ENCODE assay signal across 24 cellular contexts in genomic region chr22:28821452-28821851, GRCh38. TPM values are rescaled to one million over a fixed set of nuclear protein-coding genes. Genes with fewer than 3 reads are reported as not detected.
DNase-seq lines count a peak whose midpoint lies in the region; ATAC-seq, FAIRE-seq and TF ChIP-seq lines count a peak whose summit lies in the region.
"Had no signal": no experiment of that assay in that cellular context is flagged by ENCODE, and none has a peak within 500 bp of the region (broad histone marks: within the 10 kb centered on the region; RNA-seq: fewer than 3 reads in every experiment).

No MANE protein-coding gene starts in this region.

- H3K4me3 Mint-ChIP-seq in CD4-positive, CD25-positive, alpha-beta regulatory T cell: no peak overlapping the region
- H3K4me3 Mint-ChIP-seq in WTC11: no peak overlapping the region
- H3K4me3 Mint-ChIP-seq: activated naive CD4-positive, alpha-beta T cell treated with anti-CD3 and anti-CD28 coated beads for 36 hours; activated T-cell treated with anti-CD3 and anti-CD28 coated beads, Interleukin-2, amount 50 U/mL, for 24 hours; nephron; stimulated activated effector memory CD8-positive, alpha-beta T cell treated with anti-CD3 and anti-CD28 coated beads, Interleukin-12 subunit alpha, Interleukin-12 subunit beta, amount 100 ng/mL, for 72 hours had no signal

- 36 to 48% methylated on average over 1 of the region's 1 CpG for WGBS in pancreas, 2 donors
- 93% methylated on average over 1 of the region's 1 CpG for WGBS in heart right ventricle, 2 donors

- peak overlapping the region; percentile 94 for H3K4me2 ChIP-seq in BLaER1

- H3K4me3 ChIP-seq in BLaER1 (no peak overlapping the region), pancreas (no peak overlapping the region), vagina (no peak overlapping the region), heart right ventricle (no peak overlapping the region)
- no peak overlapping the region for H3K4me3 ChIP-seq in CD4-positive, CD25-positive, alpha-beta regulatory T cell (ENCODE audit: low read depth, low read length)
- H3K4me3 ChIP-seq: heart left ventricle, K562, thoracic aorta had no signal

- intact Hi-C loops in pancreas (cut with DNase I): no loop called here
- intact Hi-C loops in vagina (cut with DNase I): no loop called here
- intact Hi-C loops in heart right ventricle (cut with DNase I): loop anchor here in 2 of 10 donors (10.0 kb wide), 1 partner anchor 797 kb away; no protein-coding TSS in a partner anchor

- H3K9me3 ChIP-seq in BLaER1 (0 out of 2 replicates have a peak, but pooled peaks cover 3% of the 10 kb centered on the region), pancreas (no peaks in the 10 kb centered on the region), vagina (no peaks in the 10 kb centered on the region), heart right ventricle (no peaks in the 10 kb centered on the region)
- no peaks in the 10 kb centered on the region for H3K9me3 ChIP-seq in CD4-positive, CD25-positive, alpha-beta regulatory T cell (ENCODE audit: control insufficient read depth in 2 of 2, low read length in 2 of 2)
- H3K9me3 ChIP-seq: heart left ventricle, thoracic aorta had no signal

- H3K9ac ChIP-seq in BLaER1: no peak overlapping the region

- H3K36me3 ChIP-seq in BLaER1: no peaks in the 10 kb centered on the region
- H3K36me3 ChIP-seq in CD4-positive, CD25-positive, alpha-beta regulatory T cell (ENCODE audit: control insufficient read depth, insufficient read depth, low read length): no peaks in the 10 kb centered on the region
- no peaks in the 10 kb centered on the region for H3K36me3 ChIP-seq in pancreas
- H3K36me3 ChIP-seq in vagina: no peaks in the 10 kb centered on the region
- peaks cover 0 to 34% (median 0%) of the 10 kb centered on the region in 9 donors for H3K36me3 ChIP-seq in heart right ventricle
- H3K36me3 ChIP-seq: thoracic aorta, WERI-Rb-1 had no signal

- H4K20me1 ChIP-seq in BLaER1: no peaks in the 10 kb centered on the region

- no peak for TF ChIP-seq CTCF in WTC11 (IDR thresholded peaks at IDR 0.05)
- no peak for TF ChIP-seq CTCF in pancreas (IDR thresholded peaks at IDR 0.05)
- TF ChIP-seq CTCF in vagina (IDR thresholded peaks at IDR 0.05): no peak
- TF ChIP-seq CTCF in heart right ventricle (IDR thresholded peaks at IDR 0.05): no peak

- H3K27ac ChIP-seq in BLaER1 (no peak overlapping the region), pancreas (peak overlapping the region in 3 of 4 donors; percentile 25 to 89 (median 87)), vagina (no peak overlapping the region), heart right ventricle (no peak overlapping the region)
- H3K27ac ChIP-seq in CD4-positive, CD25-positive, alpha-beta regulatory T cell (ENCODE audit: insufficient read depth, low read length, poor library complexity, severe bottlenecking): no peak overlapping the region
- H3K27ac ChIP-seq: thoracic aorta, WERI-Rb-1 had no signal

- DNase-seq in CD4-positive, CD25-positive, alpha-beta regulatory T cell: no peak
- no peak for DNase-seq in WTC11 (ENCODE audit: low spot score)
- DNase-seq in pancreas: no peak
- DNase-seq in SKM-1 treated with dmso at 0.1 percent for 144 hours (lab: John Stamatoyannopoulos, UW; ENCODE audit: unreplicated experiment): no peak
- no peak for DNase-seq in vagina (ENCODE audit: extremely low spot score in 2 of 2)
- no peak for DNase-seq in NCI-H774 (lab: John Stamatoyannopoulos, UW)
- DNase-seq in heart right ventricle: no peak
- DNase-seq: activated naive CD4-positive, alpha-beta T cell treated with anti-CD3 and anti-CD28 coated beads for 36 hours; activated T-cell treated with anti-CD3 and anti-CD28 coated beads, Interleukin-2, amount 50 U/mL, for 24 hours; aorta; COR-L47; DMS79 treated with DMSO at 0.1 percent for 48 hours; HCEC 1CT; heart left ventricle; left colon; NCI-H345; WERI-Rb-1 had no signal

- H3K4me1 ChIP-seq in BLaER1 (peaks cover 75% of the 10 kb centered on the region), pancreas (peaks cover 45 to 72% (median 63%) of the 10 kb centered on the region in 3 donors), vagina (peaks cover 15% of the 10 kb centered on the region), heart right ventricle (peaks cover 3 to 23% (median 16%) of the 10 kb centered on the region in 9 donors)
- peaks cover 30% of the 10 kb centered on the region for H3K4me1 ChIP-seq in CD4-positive, CD25-positive, alpha-beta regulatory T cell (ENCODE audit: control insufficient read depth, insufficient read depth, low read length, poor library complexity, severe bottlenecking)

- H3K27me3 Mint-ChIP-seq in CD4-positive, CD25-positive, alpha-beta regulatory T cell: no peaks in the 10 kb centered on the region
- H3K27me3 Mint-ChIP-seq in WTC11 (ENCODE audit: low read depth): no peaks in the 10 kb centered on the region
- H3K27me3 Mint-ChIP-seq: activated T-cell treated with anti-CD3 and anti-CD28 coated beads, Interleukin-2, amount 50 U/mL, for 24 hours had no signal

- no peak for TF ChIP-seq POLR2A in vagina (IDR thresholded peaks at IDR 0.05)

- no peak for ATAC-seq in CD4-positive, CD25-positive, alpha-beta regulatory T cell (ENCODE audit: low read depth in 2 of 2)
- ATAC-seq in WTC11 (no peak), pancreas (no peak), heart right ventricle (no peak)
- ATAC-seq: heart left ventricle; K562; left colon; Panc1; stimulated activated effector memory CD8-positive, alpha-beta T cell treated with anti-CD3 and anti-CD28 coated beads, Interleukin-12 subunit alpha, Interleukin-12 subunit beta, amount 100 ng/mL, for 72 hours had no signal

- CTCF ChIA-PET in WTC11 (lab: Charles Lee): no interaction called here

- no peaks in the 10 kb centered on the region for H3K9me3 Mint-ChIP-seq in CD4-positive, CD25-positive, alpha-beta regulatory T cell
- no peaks in the 10 kb centered on the region for H3K9me3 Mint-ChIP-seq in WTC11
- H3K9me3 Mint-ChIP-seq: activated naive CD4-positive, alpha-beta T cell treated with anti-CD3 and anti-CD28 coated beads for 36 hours; activated T-cell treated with anti-CD3 and anti-CD28 coated beads, Interleukin-2, amount 50 U/mL, for 24 hours; nephron; stimulated activated effector memory CD8-positive, alpha-beta T cell treated with anti-CD3 and anti-CD28 coated beads, Interleukin-12 subunit alpha, Interleukin-12 subunit beta, amount 100 ng/mL, for 72 hours had no signal

- H3K27me3 ChIP-seq in BLaER1 (no peaks in the 10 kb centered on the region), pancreas (no peaks in the 10 kb centered on the region), vagina (no peaks in the 10 kb centered on the region), heart right ventricle (no peaks in the 10 kb centered on the region)
- H3K27me3 ChIP-seq in CD4-positive, CD25-positive, alpha-beta regulatory T cell (ENCODE audit: control insufficient read depth, insufficient read depth, low read length): no peaks in the 10 kb centered on the region
- H3K27me3 ChIP-seq: heart left ventricle had no signal

- H3K4me1 Mint-ChIP-seq in CD4-positive, CD25-positive, alpha-beta regulatory T cell: peaks cover 6 to 30% (median 20%) of the 10 kb centered on the region in 4 donors
- peaks cover 23% of the 10 kb centered on the region for H3K4me1 Mint-ChIP-seq in WTC11

- POLR2A ChIA-PET in WTC11 (lab: Charles Lee): no interaction called here

- FAIRE-seq in pancreas (lab: Jason Lieb, UNC): no peak
- FAIRE-seq: GM12892, K562 had no signal

- peak overlapping the region in 2 of 3 donors; percentile 65 to 96 for H3K27ac Mint-ChIP-seq in CD4-positive, CD25-positive, alpha-beta regulatory T cell
- 0 out of 2 replicates have a peak overlapping the region, but pooled peaks have one; percentile 3 for H3K27ac Mint-ChIP-seq in WTC11
- H3K27ac Mint-ChIP-seq: activated naive CD4-positive, alpha-beta T cell treated with anti-CD3 and anti-CD28 coated beads for 36 hours; activated T-cell treated with anti-CD3 and anti-CD28 coated beads, Interleukin-2, amount 50 U/mL, for 24 hours; stimulated activated effector memory CD8-positive, alpha-beta T cell treated with anti-CD3 and anti-CD28 coated beads, Interleukin-12 subunit alpha, Interleukin-12 subunit beta, amount 100 ng/mL, for 72 hours had no signal

- no peaks in the 10 kb centered on the region for H3K36me3 Mint-ChIP-seq in CD4-positive, CD25-positive, alpha-beta regulatory T cell
- 0 out of 2 replicates have a peak, but pooled peaks cover 2% of the 10 kb centered on the region for H3K36me3 Mint-ChIP-seq in WTC11

TF ChIP-seq in WTC11, 78 proteins besides CTCF, POLR2A, EP300 and RAD21 (continues in another document):
- TF ChIP-seq ZNF425 (CRISPR knock-in tag; conservative IDR thresholded peaks at IDR 0.05): no peak

RNA-seq across cellular contexts. Expression of gene XBP1, which starts 21.1 kb away (rescaled TPM):
- 139 TPM for total RNA-seq in CD4-positive, CD25-positive, alpha-beta regulatory T cell
- polyA plus RNA-seq in CD4-positive, CD25-positive, alpha-beta regulatory T cell: 100 to 1,000 TPM; 127 to 218 (median 158) TPM
- total RNA-seq in WTC11 (2021) (104 to 127 TPM (median 107 TPM) in 3 replicates), pancreas (100 to 1,000 TPM; 505 to 974 (median 718) TPM), vagina (141 TPM), heart right ventricle (100 to 1,000 TPM in 2 of 10 donors, 10 to 100 TPM in 8; 56.5 to 140 (median 67.9) TPM)
- polyA plus RNA-seq in pancreas (100 to 1,000 TPM; 178 to 250 TPM), heart right ventricle (100 to 1,000 TPM in 1 of 2 donors, 10 to 100 TPM in 1; 22.5 to 138 TPM)

RNA-seq across cellular contexts. Expression of gene CCDC117, which starts 49.0 kb away (rescaled TPM):
- total RNA-seq in CD4-positive, CD25-positive, alpha-beta regulatory T cell: 25.2 TPM
- polyA plus RNA-seq in CD4-positive, CD25-positive, alpha-beta regulatory T cell: 10 to 100 TPM; 14.7 to 20.3 (median 15.9) TPM
- total RNA-seq in WTC11 (2021) (39.0 to 47.4 TPM (median 46.9 TPM) in 3 replicates), pancreas (10 to 100 TPM in 3 of 6 donors, 1 to 10 TPM in 3; 7.8 to 15.7 (median 10.0) TPM), vagina (14.2 TPM), heart right ventricle (10 to 100 TPM in 7 of 10 donors, 1 to 10 TPM in 3; 7.7 to 15.0 (median 11.5) TPM)
- polyA plus RNA-seq in pancreas (1 to 10 TPM; 5.1 to 5.3 TPM), heart right ventricle (1 to 10 TPM; 5.9 to 9.4 TPM)

Comparison
In these comparisons a context has a peak if more than half of its experiments do, and no peak if none do; other contexts are left out.
1. H3K27ac ChIP-seq: peak in pancreas (3 of 4); none in BLaER1 (single experiment), CD4-positive, CD25-positive, alpha-beta regulatory T cell (single experiment), vagina (single experiment) and heart right ventricle (0 of 10).